ENCODE assay signal across 11 cellular contexts in the genomic region with DNA sequence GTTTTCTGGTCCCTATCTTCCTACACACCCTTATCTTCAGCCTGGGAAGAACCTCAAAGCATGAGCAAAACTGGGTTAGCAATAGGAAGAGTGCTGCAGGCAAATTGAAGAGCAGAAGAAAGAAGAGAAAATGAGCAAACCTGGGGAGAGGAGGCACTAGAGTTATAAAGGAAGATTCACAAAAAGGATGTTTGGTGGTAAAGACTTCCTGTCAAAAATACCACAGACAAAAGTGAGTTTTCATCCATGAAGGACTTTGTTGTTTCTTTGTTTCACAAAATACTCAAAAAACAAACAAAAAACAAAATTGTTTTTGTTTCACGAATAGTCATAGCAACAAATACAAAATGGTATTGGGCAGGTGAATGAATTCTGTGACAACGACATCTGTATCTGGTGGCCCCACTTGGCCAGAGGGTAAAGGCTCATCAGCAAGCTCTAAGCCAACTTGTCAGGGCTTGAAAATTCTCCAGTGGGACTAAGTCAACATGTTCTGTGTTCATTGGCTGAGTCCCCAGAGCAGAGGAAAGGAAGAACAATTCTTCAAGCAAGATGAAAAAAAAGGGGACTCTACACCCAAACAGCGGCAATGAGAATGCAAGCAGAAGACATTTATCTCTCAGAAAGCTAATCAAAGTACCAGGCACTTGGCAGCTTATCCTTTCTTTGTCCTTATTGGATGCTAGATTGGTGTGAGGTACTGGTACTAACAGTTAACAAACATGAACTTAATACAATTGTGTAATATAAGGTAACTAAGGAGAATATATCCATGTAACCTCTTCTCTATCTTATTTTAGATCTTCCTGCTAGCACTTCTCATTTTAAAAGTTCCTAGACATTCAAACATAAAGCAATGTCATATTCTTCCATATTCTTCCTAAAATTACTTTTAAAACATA. TPM values are rescaled to one million over a fixed set of nuclear protein-coding genes. Genes with fewer than 3 reads are reported as not detected.
A peak's percentile ranks its signal among the peaks of the same experiment; 100 is the strongest.
DNase-seq lines count a peak whose midpoint lies in the region; ATAC-seq and TF ChIP-seq lines count a peak whose summit lies in the region.
"Had no signal": no experiment of that assay in that cellular context is flagged by ENCODE, and none has a peak within 500 bp of the region (broad histone marks: within the 10 kb centered on the region; RNA-seq: fewer than 3 reads in every experiment).

No MANE protein-coding gene starts in this region.

- peak overlapping the region; percentile 60 for H3K27ac Mint-ChIP-seq in activated CD8-positive, alpha-beta T cell treated with anti-CD3 and anti-CD28 coated beads for 36 hours

- no peak for TF ChIP-seq POLR2A in upper lobe of left lung (IDR thresholded peaks at IDR 0.05)

- H3K4me1 Mint-ChIP-seq in activated CD8-positive, alpha-beta T cell treated with anti-CD3 and anti-CD28 coated beads for 36 hours (ENCODE audit: low read depth), result peaks cover 38% of the 10 kb centered on the region

- H3K4me3 ChIP-seq in upper lobe of left lung, result no peak overlapping the region
- H3K4me3 ChIP-seq: stomach had no signal

- H3K36me3 ChIP-seq in upper lobe of left lung, result no peaks in the 10 kb centered on the region
- H3K36me3 ChIP-seq: stomach had no signal

- peaks cover 4 to 16% (median 6%) of the 10 kb centered on the region in 4 donors for H3K4me1 ChIP-seq in upper lobe of left lung

- DNase-seq in Right ventricle myocardium superior, result no peak
- no peak for DNase-seq in Right ventricle myocardium inferior (ENCODE audit: missing footprints)
- no peak for DNase-seq in activated CD8-positive, alpha-beta T cell treated with anti-CD3 and anti-CD28 coated beads for 36 hours
- peak; percentile 13 for DNase-seq in hepatic stellate cell (ENCODE audit: low spot score)
- DNase-seq in upper lobe of left lung, result no peak
- no peak for DNase-seq in NCI-H146 treated with DMSO at 0.1 percent for 48 hours (lab: John Stamatoyannopoulos, UW; ENCODE audit: unreplicated experiment)
- DNase-seq in NCI-H187 treated with DMSO at 0.1 percent for 48 hours (lab: John Stamatoyannopoulos, UW), result no peak
- DNase-seq in posterior vena cava (ENCODE audit: low spot score), result no peak
- DNase-seq: COR-L47, stomach had no signal

- no peak for TF ChIP-seq EP300 in upper lobe of left lung (IDR thresholded peaks at IDR 0.05)

- POLR2A ChIA-PET in activated CD8-positive, alpha-beta T cell treated with anti-CD3 and anti-CD28 coated beads for 36 hours (lab: Charles Lee), result no interaction called here

- H3K4me3 Mint-ChIP-seq in activated CD8-positive, alpha-beta T cell treated with anti-CD3 and anti-CD28 coated beads for 36 hours, result no peak overlapping the region

- peak; percentile 32 for ATAC-seq in Right ventricle myocardium superior (ENCODE audit: poor library complexity)
- no peak for ATAC-seq in Right ventricle myocardium inferior
- ATAC-seq in activated CD8-positive, alpha-beta T cell treated with anti-CD3 and anti-CD28 coated beads for 36 hours, result no peak
- ATAC-seq in upper lobe of left lung (ENCODE audit: low FRiP score in 2 of 2), result no peak
- ATAC-seq: Panc1 had no signal

- peaks cover 2% of the 10 kb centered on the region for H3K27me3 Mint-ChIP-seq in activated CD8-positive, alpha-beta T cell treated with anti-CD3 and anti-CD28 coated beads for 36 hours

- intact Hi-C loops in Right ventricle myocardium superior (cut with DNase I) (no loop called here), Right ventricle myocardium inferior (cut with DNase I) (no loop called here), posterior vena cava (cut with DNase I) (no loop called here)
- intact Hi-C loops in activated CD8-positive, alpha-beta T cell treated with anti-CD3 and anti-CD28 coated beads for 36 hours (cut with micrococcal nuclease), result no loop called here

- peak overlapping the region; percentile 77 to 82 (median 78) for H3K27ac ChIP-seq in upper lobe of left lung

- 24 to 52% methylated on average over 3 of the region's 3 CpGs for WGBS in upper lobe of left lung, 2 donors

- no peaks in the 10 kb centered on the region for H3K27me3 ChIP-seq in upper lobe of left lung

- CTCF ChIA-PET in activated CD8-positive, alpha-beta T cell treated with anti-CD3 and anti-CD28 coated beads for 36 hours (lab: Charles Lee), result no interaction called here

- H3K36me3 Mint-ChIP-seq in activated CD8-positive, alpha-beta T cell treated with anti-CD3 and anti-CD28 coated beads for 36 hours (ENCODE audit: low read depth), result no peaks in the 10 kb centered on the region

- no peak for TF ChIP-seq CTCF in activated CD8-positive, alpha-beta T cell treated with anti-CD3 and anti-CD28 coated beads for 36 hours (IDR thresholded peaks at IDR 0.05)
- no peak for TF ChIP-seq CTCF in upper lobe of left lung (IDR thresholded peaks at IDR 0.05)

- no peaks in the 10 kb centered on the region for H3K9me3 ChIP-seq in upper lobe of left lung
- H3K9me3 ChIP-seq: stomach had no signal

- no peaks in the 10 kb centered on the region for H3K9me3 Mint-ChIP-seq in activated CD8-positive, alpha-beta T cell treated with anti-CD3 and anti-CD28 coated beads for 36 hours

RNA-seq across cellular contexts. Expression of a gene that starts 9.7 kb away (rescaled TPM):
- 3.6 TPM for total RNA-seq in Right ventricle myocardium superior
- total RNA-seq in Right ventricle myocardium inferior, result 6.1 TPM
- total RNA-seq in activated CD8-positive, alpha-beta T cell treated with anti-CD3 and anti-CD28 coated beads for 36 hours, result 1 to 10 TPM; 4.6 to 5.8 TPM
- 1 to 10 TPM; 2.2 to 9.4 (median 5.4) TPM for total RNA-seq in upper lobe of left lung
- total RNA-seq in posterior vena cava, result 10 to 100 TPM; 13.8 to 21.1 TPM
